33 cellular contexts compared by ENCODE assay signal in genomic region chr7:8162181-8162580, GRCh38.
"Had no signal": no experiment of that assay in that cellular context is flagged by ENCODE, and none has a peak within 500 bp of the region (broad histone marks: within the 10 kb centered on the region; RNA-seq: fewer than 3 reads in every experiment).

No MANE protein-coding gene starts in this region.

- H3K27ac ChIP-seq: adrenal gland, body of pancreas, brain microvascular endothelial cell, breast epithelium, VCaP had no signal

- H3K9me3 ChIP-seq: adrenal gland, body of pancreas, breast epithelium had no signal

- H3K4me3 ChIP-seq: adrenal gland, body of pancreas, breast epithelium had no signal

- H3K27me3 ChIP-seq: adrenal gland, body of pancreas, brain microvascular endothelial cell, breast epithelium had no signal

- H3K4me1 ChIP-seq: adrenal gland, body of pancreas, breast epithelium had no signal

- ATAC-seq: activated CD8-positive, alpha-beta T cell treated with anti-CD3 and anti-CD28 coated beads for 36 hours; activated naive CD4-positive, alpha-beta T cell treated with anti-CD3 and anti-CD28 coated beads, Interleukin-2, amount 50 U/mL, for 72 hours; activated T-cell treated with anti-CD3 and anti-CD28 coated beads, Interleukin-2, amount 50 U/mL, for 4 hours; activated T-cell treated with anti-CD3 and anti-CD28 coated beads, Interleukin-2, amount 50 U/mL, for 72 hours; activated T-helper 17 cell treated with anti-CD3 and anti-CD28 coated beads, Interleukin-2, amount 50 U/mL, for 72 hours; body of pancreas had no signal

- DNase-seq: activated B cell treated with CpG ODN at 0.5 μM for 24 hours; activated CD4-positive, alpha-beta memory T cell treated with anti-CD3 and anti-CD28 coated beads for 36 hours; activated CD4-positive, alpha-beta T cell treated with anti-CD3 and anti-CD28 coated beads for 4 hours; activated CD4-positive, alpha-beta T cell treated with anti-CD3 and anti-CD28 coated beads, Interleukin-2, amount 10 ng/mL, durations not matched to agents 24 days and 14 days; activated CD4-positive, alpha-beta T cell treated with anti-CD3 and anti-CD28 coated beads, Interleukin-2, amount 50 U/mL, for 1 hour; activated CD4-positive, alpha-beta T cell treated with anti-CD3 and anti-CD28 coated beads, Interleukin-2, amount 50 U/mL, for 4 hours; activated CD4-positive, CD25-positive, alpha-beta regulatory T cell treated with anti-CD3 and anti-CD28 coated beads, Interleukin-2, amount 50 U/mL, for 72 hours; activated CD8-positive, alpha-beta memory T cell treated with anti-CD3 and anti-CD28 coated beads, Interleukin-2, amount 50 U/mL, for 4 hours; activated CD8-positive, alpha-beta T cell treated with anti-CD3 and anti-CD28 coated beads for 36 hours; activated effector memory CD4-positive, alpha-beta T cell treated with anti-CD3 and anti-CD28 coated beads, Interleukin-2, amount 50 U/mL, for 16 hours; activated gamma-delta T cell treated with Interleukin-2 at 50 U/mL for 16 hours; activated naive CD4-positive, alpha-beta T cell; activated naive CD4-positive, alpha-beta T cell treated with anti-CD3 and anti-CD28 coated beads for 36 hours; activated naive CD4-positive, alpha-beta T cell treated with anti-CD3 and anti-CD28 coated beads, Interleukin-2, amount 50 U/mL, for 16 hours; activated naive CD8-positive, alpha-beta T cell treated with anti-CD3 and anti-CD28 coated beads for 36 hours; activated T-cell treated with anti-CD3 and anti-CD28 coated beads for 4 hours; activated T-cell treated with anti-CD3 and anti-CD28 coated beads, Interleukin-2, amount 50 U/mL, for 1 hour; activated T-cell treated with anti-CD3 and anti-CD28 coated beads, Interleukin-2, amount 50 U/mL, for 4 hours; activated T-cell treated with anti-CD3 and anti-CD28 coated beads, Interleukin-2, amount 50 U/mL, for 72 hours; adrenal gland; amniotic stem cell; aorta; body of pancreas; brain microvascular endothelial cell; central memory CD4-positive, alpha-beta T cell; T-helper 2 cell; T-helper 9 cell had no signal

- H3K36me3 ChIP-seq: adrenal gland, brain microvascular endothelial cell, breast epithelium had no signal

- FAIRE-seq: astrocyte, TTC549 had no signal
